Comparison of ENCODE assay signal across 28 cellular contexts in genomic region chr9:77569335-77569734, GRCh38.
DNase-seq lines count a peak whose midpoint lies in the region; ATAC-seq and TF ChIP-seq lines count a peak whose summit lies in the region.
"Had no signal": no experiment of that assay in that cellular context is flagged by ENCODE, and none has a peak within 500 bp of the region (broad histone marks: within the 10 kb centered on the region; RNA-seq: fewer than 3 reads in every experiment).

No MANE protein-coding gene starts in this region.

- no peak overlapping the region for H3K4ac ChIP-seq in neuronal stem cell (ENCODE audit: low read length)

- no peak overlapping the region for H2AK5ac ChIP-seq in neuronal stem cell (ENCODE audit: low read depth, low read length)

- H3K9me3 ChIP-seq in HEK293 (ENCODE audit: control insufficient read depth, insufficient read depth, low read depth, low read length), result no peaks in the 10 kb centered on the region
- H3K9me3 ChIP-seq in neuronal stem cell (replicated peaks in 1 of 2; ENCODE audit: control insufficient read depth in 2 of 2, insufficient read depth in 1 of 2, low read depth in 1 of 2, low read length in 2 of 2), result no peaks in the 10 kb centered on the region
- H3K9me3 ChIP-seq: colonic mucosa, lower lobe of right lung, tibial artery, vagina had no signal

- peak; percentile 81 for DNase-seq in NCI-H748 (lab: John Stamatoyannopoulos, UW; ENCODE audit: unreplicated experiment)
- no peak for DNase-seq in NCI-H748 treated with DMSO at 0.1 percent for 48 hours (lab: John Stamatoyannopoulos, UW)
- peak; percentile 13 for DNase-seq in NCI-H345 treated with DMSO at 0.1 percent for 48 hours (lab: John Stamatoyannopoulos, UW; ENCODE audit: unreplicated experiment)
- no peak for DNase-seq in neuronal stem cell (ENCODE audit: low spot score)
- no peak for DNase-seq in medulla oblongata (ENCODE audit: extremely low spot score)
- DNase-seq: activated CD4-positive, alpha-beta T cell treated with anti-CD3 and anti-CD28 coated beads, Interleukin-2, amount 50 U/mL, for 4 hours; activated CD8-positive, alpha-beta memory T cell treated with anti-CD3 and anti-CD28 coated beads, Interleukin-2, amount 10 ng/mL, durations not matched to agents 7 days and 5 days; activated gamma-delta T cell treated with Interleukin-2 at 50 U/mL for 16 hours; activated naive CD8-positive, alpha-beta T cell treated with anti-CD3 and anti-CD28 coated beads, Interleukin-2, amount 50 U/mL, for 24 hours; activated T-cell treated with anti-CD3 and anti-CD28 coated beads, Interleukin-2, amount 50 U/mL, for 48 hours; C1 segment of cervical spinal cord; colonic mucosa; effector CD8-positive, alpha-beta T cell; HCEC 1CT; hypothalamus; Kasumi-1; lower lobe of right lung; NCI-H1930; Right ventricle myocardium superior; stimulated activated CD4-positive, alpha-beta T cell treated with anti-CD3 and anti-CD28 coated beads, Interleukin-4, amount 100 ng/mL, for 24 hours; T-helper 17 cell; tibial artery had no signal

- POLR2A ChIA-PET in HEK293 (lab: Yijun Ruan, JAX), result no interaction called here

- CTCF ChIA-PET in HEK293 (lab: Yijun Ruan, JAX), result interaction anchor here (0.6 kb wide), 1 partner anchor 553 kb away, joined by 3 read pairs; no protein-coding TSS in a partner anchor

- H3K4me1 ChIP-seq in HEK293 (ENCODE audit: control insufficient read depth, insufficient read depth, low read length), result no peaks in the 10 kb centered on the region
- H3K4me1 ChIP-seq in neuronal stem cell (ENCODE audit: control insufficient read depth in 2 of 2, insufficient read depth in 1 of 2, low read depth in 1 of 2, low read length in 2 of 2), result no peaks in the 10 kb centered on the region
- H3K4me1 ChIP-seq: colonic mucosa, lower lobe of right lung, tibial artery, vagina had no signal

- no peak overlapping the region for H4K91ac ChIP-seq in neuronal stem cell (ENCODE audit: low read depth, low read length, poor library complexity)

- H2AFZ ChIP-seq in neuronal stem cell (ENCODE audit: low read length), result no peak overlapping the region

- H3K4me3 ChIP-seq in HEK293 (ENCODE audit: low read depth, low read length), result no peak overlapping the region
- no peak overlapping the region for H3K4me3 ChIP-seq in neuronal stem cell (ENCODE audit: low read length in 2 of 2)
- H3K4me3 ChIP-seq: colonic mucosa, GM12878, lower lobe of right lung, tibial artery, vagina had no signal

- H3K27ac ChIP-seq in HEK293 (ENCODE audit: extremely low read depth, low read depth, low read length), result no peak overlapping the region
- no peak overlapping the region for H3K27ac ChIP-seq in neuronal stem cell (replicated peaks; ENCODE audit: low read length)
- H3K27ac ChIP-seq: colonic mucosa, epithelial cell of prostate, lower lobe of right lung, tibial artery, vagina had no signal

- no peak overlapping the region for H2BK5ac ChIP-seq in neuronal stem cell (ENCODE audit: low read length)

- H2BK12ac ChIP-seq in neuronal stem cell (ENCODE audit: low read length), result no peak overlapping the region

- ATAC-seq in GM18907 (IDR thresholded peaks at IDR 0.05; ENCODE audit: unreplicated experiment), result no peak
- ATAC-seq: activated CD8-positive, alpha-beta memory T cell treated with anti-CD3 and anti-CD28 coated beads, Interleukin-2, amount 10 ng/mL, durations not matched to agents 7 days and 5 days; activated naive CD8-positive, alpha-beta T cell treated with anti-CD3 and anti-CD28 coated beads, Interleukin-2, amount 50 U/mL, for 24 hours; GM12878; lower lobe of right lung; Panc1; T-helper 17 cell had no signal

- no peak overlapping the region for H3K23ac ChIP-seq in neuronal stem cell (ENCODE audit: low read depth, low read length, poor library complexity)

- no peak for TF ChIP-seq CTCF in HEK293 (tag by site-specific recombination; IDR thresholded peaks at IDR 0.05)

- H3K79me1 ChIP-seq in neuronal stem cell (ENCODE audit: low read depth, low read length), result no peaks in the 10 kb centered on the region

- WGBS in neuronal stem cell (ENCODE audit: extremely low coverage in 2 of 2, insufficient read length in 2 of 2, insufficient replicate concordance in 1 of 2), 2 donors, result no CpG with 5 or more reads among the region's 4 CpGs

- no peak overlapping the region for H2BK120ac ChIP-seq in neuronal stem cell (ENCODE audit: low read depth, low read length)

- no peak overlapping the region for H2BK15ac ChIP-seq in neuronal stem cell (ENCODE audit: low read length)

- H3K36me3 ChIP-seq in HEK293 (ENCODE audit: control insufficient read depth in 2 of 2, insufficient read depth in 1 of 2, low read length in 2 of 2), result no peaks in the 10 kb centered on the region
- no peaks in the 10 kb centered on the region for H3K36me3 ChIP-seq in neuronal stem cell (replicated peaks in 1 of 2; ENCODE audit: control insufficient read depth in 2 of 2, insufficient read depth in 2 of 2, low read length in 2 of 2)
- H3K36me3 ChIP-seq: colonic mucosa, lower lobe of right lung, tibial artery, vagina had no signal

- H4K8ac ChIP-seq in neuronal stem cell (ENCODE audit: low read depth, low read length), result no peak overlapping the region

- no peak overlapping the region for H3K9ac ChIP-seq in neuronal stem cell (ENCODE audit: low read depth, low read length, poor library complexity)

- H3K4me2 ChIP-seq in neuronal stem cell (ENCODE audit: insufficient read depth, low read length, poor library complexity, severe bottlenecking), result no peak overlapping the region

- peak overlapping the region; percentile 13 for H3K18ac ChIP-seq in neuronal stem cell (ENCODE audit: low read length)

- no peaks in the 10 kb centered on the region for H3K27me3 ChIP-seq in neuronal stem cell (ENCODE audit: control insufficient read depth in 3 of 3, insufficient read depth in 3 of 3, low read depth in 1 of 3, low read length in 3 of 3)
- H3K27me3 ChIP-seq: colonic mucosa, tibial artery, vagina had no signal

- no peak overlapping the region for H3K14ac ChIP-seq in neuronal stem cell (ENCODE audit: low read length)

TF ChIP-seq in HEK293, 187 proteins besides CTCF, POLR2A, EP300 and RAD21:
- TF ChIP-seq ZNF394 (tag by site-specific recombination; IDR thresholded peaks at IDR 0.05; ENCODE audit: borderline replicate concordance) (peak; percentile 84), ZNF426 (tag by site-specific recombination; IDR thresholded peaks at IDR 0.05) (no peak)

Comparison
In these comparisons a context has a peak if more than half of its experiments do, and no peak if none do; other contexts are left out.
1. DNase-seq: peak in NCI-H748 (single experiment) and NCI-H345 treated with DMSO at 0.1 percent for 48 hours (single experiment); none in NCI-H748 treated with DMSO at 0.1 percent for 48 hours (single experiment), neuronal stem cell (single experiment) and medulla oblongata (single experiment).